In the genomic region with DNA sequence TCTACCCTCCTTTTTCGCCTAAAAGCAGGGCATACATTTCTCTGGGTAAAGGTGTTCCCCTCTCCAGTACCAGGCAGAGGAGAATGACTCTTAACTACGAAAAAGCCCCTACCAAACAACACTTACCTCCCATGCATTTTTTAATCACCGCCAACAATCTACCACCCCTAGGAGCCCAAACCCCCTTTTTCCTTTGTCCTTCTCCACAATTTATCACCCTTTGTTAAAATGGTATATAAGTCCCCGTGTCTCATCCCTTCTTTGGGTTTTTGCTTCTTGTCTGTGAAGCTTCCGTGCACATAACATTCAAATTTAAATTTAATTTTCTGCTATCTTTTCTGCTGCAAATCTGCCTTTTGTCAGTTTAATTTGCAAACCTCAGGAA, we compare ENCODE assay signal across 22 cellular contexts. TPM values are rescaled to one million over a fixed set of nuclear protein-coding genes. Genes with fewer than 3 reads are reported as not detected.
DNase-seq lines count a peak whose midpoint lies in the region; ATAC-seq and TF ChIP-seq lines count a peak whose summit lies in the region.
"Had no signal": no experiment of that assay in that cellular context is flagged by ENCODE, and none has a peak within 500 bp of the region (broad histone marks: within the 10 kb centered on the region; RNA-seq: fewer than 3 reads in every experiment).

No MANE protein-coding gene starts in this region.

- H2AFZ ChIP-seq in osteoblast (ENCODE audit: low read length), result no peak overlapping the region

- no peak overlapping the region for H3K4me3 Mint-ChIP-seq in activated CD8-positive, alpha-beta T cell treated with anti-CD3 and anti-CD28 coated beads, Interleukin-2, amount 10 ng/mL, durations not matched to agents 7 days and 5 days
- H3K4me3 Mint-ChIP-seq: CD4-positive, alpha-beta T cell had no signal

- H3K4me3 ChIP-seq in HUES6 (ENCODE audit: low read depth, low read length), result no peak overlapping the region
- H3K4me3 ChIP-seq in body of pancreas, result no peak overlapping the region
- no peak overlapping the region for H3K4me3 ChIP-seq in osteoblast (ENCODE audit: insufficient read depth, low read length)
- H3K4me3 ChIP-seq: A549; BLaER1 treated with 17β-estradiol and CSF1 and Interleukin-3, amounts not matched to agents 10 nM and 100 nM; MG63 had no signal

- H3K79me2 ChIP-seq in osteoblast (ENCODE audit: insufficient read depth, low read length), result no peaks in the 10 kb centered on the region

- no peaks in the 10 kb centered on the region for H3K4me1 Mint-ChIP-seq in activated CD8-positive, alpha-beta T cell treated with anti-CD3 and anti-CD28 coated beads, Interleukin-2, amount 10 ng/mL, durations not matched to agents 7 days and 5 days (ENCODE audit: low read depth)

- TF ChIP-seq CTCF in body of pancreas (IDR thresholded peaks at IDR 0.05) (no peak), osteoblast (IDR thresholded peaks at IDR 0.05; ENCODE audit: extremely low read depth, low read depth, low read length) (no peak)

- no peaks in the 10 kb centered on the region for H3K9me3 Mint-ChIP-seq in activated CD8-positive, alpha-beta T cell treated with anti-CD3 and anti-CD28 coated beads, Interleukin-2, amount 10 ng/mL, durations not matched to agents 7 days and 5 days (ENCODE audit: insufficient read depth)
- H3K9me3 Mint-ChIP-seq: CD4-positive, alpha-beta T cell had no signal

- CTCF ChIA-PET in activated CD8-positive, alpha-beta T cell treated with anti-CD3 and anti-CD28 coated beads, Interleukin-2, amount 10 ng/mL, durations not matched to agents 7 days and 5 days (lab: Charles Lee), result no interaction called here

- no peaks in the 10 kb centered on the region for H3K27me3 Mint-ChIP-seq in activated CD8-positive, alpha-beta T cell treated with anti-CD3 and anti-CD28 coated beads, Interleukin-2, amount 10 ng/mL, durations not matched to agents 7 days and 5 days (ENCODE audit: low read depth)

- POLR2A ChIA-PET in activated CD8-positive, alpha-beta T cell treated with anti-CD3 and anti-CD28 coated beads, Interleukin-2, amount 10 ng/mL, durations not matched to agents 7 days and 5 days (lab: Charles Lee), result no interaction called here

- no peak overlapping the region for H3K4me2 ChIP-seq in osteoblast (ENCODE audit: insufficient read depth, low read length)
- H3K4me2 ChIP-seq: BLaER1 treated with 17β-estradiol and CSF1 and Interleukin-3, amounts not matched to agents 10 nM and 100 nM had no signal

- ATAC-seq in body of pancreas (no peak), HG02759 (IDR thresholded peaks at IDR 0.05; ENCODE audit: unreplicated experiment) (no peak)
- no peak for ATAC-seq in activated CD8-positive, alpha-beta T cell treated with anti-CD3 and anti-CD28 coated beads, Interleukin-2, amount 10 ng/mL, durations not matched to agents 7 days and 5 days
- ATAC-seq: A549, HCT116, PC-3 had no signal

- H3K4me1 ChIP-seq in HUES6 (ENCODE audit: control insufficient read depth, insufficient read depth, low read length) (peaks cover 24% of the 10 kb centered on the region), body of pancreas (peaks cover 23% of the 10 kb centered on the region), osteoblast (ENCODE audit: insufficient read depth, low read length) (no peaks in the 10 kb centered on the region)

- no peak overlapping the region for H3K27ac Mint-ChIP-seq in activated CD8-positive, alpha-beta T cell treated with anti-CD3 and anti-CD28 coated beads, Interleukin-2, amount 10 ng/mL, durations not matched to agents 7 days and 5 days
- H3K27ac Mint-ChIP-seq: CD4-positive, alpha-beta T cell had no signal

- intact Hi-C loops in body of pancreas (cut with DNase I), result no loop called here

- H3K9me3 ChIP-seq in HUES6 (ENCODE audit: control insufficient read depth, insufficient read depth, low read depth, low read length) (peaks cover 18% of the 10 kb centered on the region), body of pancreas (no peaks in the 10 kb centered on the region), osteoblast (ENCODE audit: low read depth, low read length) (no peaks in the 10 kb centered on the region)

- H4K20me1 ChIP-seq in osteoblast (ENCODE audit: insufficient read depth, low read length), result no peaks in the 10 kb centered on the region

- H3K36me3 ChIP-seq in HUES6 (ENCODE audit: control insufficient read depth, insufficient read depth, low read length), result no peaks in the 10 kb centered on the region
- H3K36me3 ChIP-seq in body of pancreas (replicated peaks in 1 of 2; ENCODE audit: insufficient read depth in 1 of 2, low read depth in 2 of 2), result no peaks in the 10 kb centered on the region
- H3K36me3 ChIP-seq in osteoblast (ENCODE audit: insufficient read depth, low read length), result no peaks in the 10 kb centered on the region
- H3K36me3 ChIP-seq: BLaER1 treated with 17β-estradiol and CSF1 and Interleukin-3, amounts not matched to agents 10 nM and 100 nM; MG63 had no signal

- TF ChIP-seq POLR2A in body of pancreas (IDR thresholded peaks at IDR 0.05), result no peak

- H3K36me3 Mint-ChIP-seq in activated CD8-positive, alpha-beta T cell treated with anti-CD3 and anti-CD28 coated beads, Interleukin-2, amount 10 ng/mL, durations not matched to agents 7 days and 5 days (ENCODE audit: low read depth), result no peaks in the 10 kb centered on the region

- peak overlapping the region; percentile 67 for H3K9ac ChIP-seq in HUES6 (ENCODE audit: low read length)
- H3K9ac ChIP-seq: BLaER1 treated with 17β-estradiol and CSF1 and Interleukin-3, amounts not matched to agents 10 nM and 100 nM had no signal

- 62 to 73% methylated on average over 5 of the region's 5 CpGs for WGBS in body of pancreas, 2 donors

- no peak for DNase-seq in body of pancreas
- DNase-seq in osteoblast (ENCODE audit: insufficient read length, low spot score, missing footprints), result peak; percentile 77
- no peak for DNase-seq in activated CD8-positive, alpha-beta T cell treated with anti-CD3 and anti-CD28 coated beads, Interleukin-2, amount 10 ng/mL, durations not matched to agents 7 days and 5 days
- DNase-seq in SW480 (ENCODE audit: low spot score), result no peak
- no peak for DNase-seq in NCI-H446 (lab: John Stamatoyannopoulos, UW)
- DNase-seq: AML-193; CD4-positive, alpha-beta T cell; GOT3; KG1; MG63; NCI-H1105 treated with DMSO at 0.1 percent for 48 hours; NCI-H146; NCI-H1930; NCI-H2107; NCI-H524 treated with DMSO at 0.1 percent for 48 hours; NCI-H774; PC-3 had no signal

- peak overlapping the region; percentile 83; the same call in 1 of the 2 replicates for H3K27ac ChIP-seq in HUES6 (ENCODE audit: low read depth, low read length)
- peak overlapping the region in 3 of 4 donors; percentile 84 to 91 (median 90) for H3K27ac ChIP-seq in body of pancreas
- no peak overlapping the region for H3K27ac ChIP-seq in osteoblast (ENCODE audit: low read depth, low read length)
- H3K27ac ChIP-seq: BLaER1 treated with 17β-estradiol and CSF1 and Interleukin-3, amounts not matched to agents 10 nM and 100 nM had no signal

- H3K27me3 ChIP-seq in HUES6 (ENCODE audit: control insufficient read depth, insufficient read depth, low read length), result no peaks in the 10 kb centered on the region
- no peaks in the 10 kb centered on the region for H3K27me3 ChIP-seq in body of pancreas
- peaks cover 5% of the 10 kb centered on the region for H3K27me3 ChIP-seq in osteoblast (ENCODE audit: insufficient read depth, low read length)
- H3K27me3 ChIP-seq: MG63 had no signal

RNA-seq across cellular contexts. Expression of gene COL18A1, which starts 27.6 kb away (rescaled TPM):
- total RNA-seq in body of pancreas (100 to 1,000 TPM; 108 to 284 TPM), osteoblast (8.3 and 8.8 TPM in 2 replicates)
- 10 to 100 TPM; 24.1 to 28.7 TPM for total RNA-seq in activated CD8-positive, alpha-beta T cell treated with anti-CD3 and anti-CD28 coated beads, Interleukin-2, amount 10 ng/mL, durations not matched to agents 7 days and 5 days
